Comparison of ENCODE assay signal across 19 cellular contexts in the genomic region with DNA sequence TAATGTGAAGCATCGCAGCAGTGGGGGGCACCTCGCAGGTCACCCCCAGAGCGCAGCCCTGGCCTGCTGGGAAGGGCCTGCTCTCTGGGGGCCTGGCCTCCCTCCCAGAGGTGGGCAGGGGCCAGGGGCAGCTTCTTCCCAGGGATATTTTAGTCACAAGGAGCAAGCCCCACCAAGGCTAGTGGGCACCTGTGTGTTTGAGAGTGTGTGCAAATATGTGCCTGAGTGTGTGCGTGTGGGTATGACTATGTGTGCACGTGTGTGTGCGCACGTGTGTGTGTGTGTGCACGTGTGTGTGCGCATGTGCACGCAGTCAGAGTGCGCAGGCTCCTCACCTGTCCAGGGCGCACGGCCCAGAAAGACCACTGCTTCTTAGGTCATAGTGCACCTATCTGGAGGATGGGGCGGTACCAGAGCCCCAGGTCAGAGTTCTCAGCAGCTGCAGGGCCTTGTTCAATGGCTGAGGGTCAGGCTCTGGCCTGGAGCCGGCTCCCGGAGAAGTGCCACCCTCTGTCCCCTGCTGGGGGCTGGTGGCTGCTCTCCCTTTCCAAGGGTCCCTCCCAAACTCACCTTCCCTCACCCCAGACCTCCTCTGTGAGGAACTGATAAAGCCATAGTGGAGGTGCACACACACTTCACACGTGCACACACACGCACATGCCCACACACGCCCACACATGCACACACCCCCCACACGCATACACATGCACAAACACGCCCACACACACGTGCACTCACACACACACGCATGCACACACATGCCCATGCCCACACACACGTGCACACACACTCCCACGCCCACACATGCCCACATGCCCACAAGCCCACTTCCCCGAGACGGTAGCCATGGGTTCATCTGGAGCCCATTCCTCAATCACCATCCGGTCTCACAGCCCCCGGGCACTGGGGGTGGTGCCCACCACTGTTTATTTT.
DNase-seq lines count a peak whose midpoint lies in the region; ATAC-seq and TF ChIP-seq lines count a peak whose summit lies in the region.
"Had no signal": no experiment of that assay in that cellular context is flagged by ENCODE, and none has a peak within 500 bp of the region (broad histone marks: within the 10 kb centered on the region; RNA-seq: fewer than 3 reads in every experiment).

No MANE protein-coding gene starts in this region.

- no peak overlapping the region for H3K27ac ChIP-seq in BLaER1
- H3K27ac ChIP-seq: KMS-11, tibial nerve had no signal

- H3K4me2 ChIP-seq in BLaER1: peak overlapping the region; percentile 66; the same call in 1 of the 2 replicates
- H3K4me2 ChIP-seq: KMS-11, SK-N-SH had no signal

- DNase-seq in H7: peak; percentile 43
- peak; percentile 43 for DNase-seq in ecto neural progenitor cell (ENCODE audit: low spot score)
- DNase-seq in neural crest cell (ENCODE audit: low read depth, low spot score): no peak
- no peak for DNase-seq in HuH-7.5 (ENCODE audit: low spot score)
- DNase-seq in putamen (ENCODE audit: low spot score): no peak
- no peak for DNase-seq in effector memory CD8-positive, alpha-beta T cell
- DNase-seq: activated naive CD4-positive, alpha-beta T cell treated with anti-CD3 and anti-CD28 coated beads, Interleukin-2, amount 50 U/mL, for 16 hours; foreskin melanocyte; kidney glomerular epithelial cell; NCI-H2029; nephron progenitor cell; SK-N-SH; stimulated activated naive CD4-positive, alpha-beta T cell had no signal

- H3K9me3 Mint-ChIP-seq in neural crest cell: no peaks in the 10 kb centered on the region
- no peaks in the 10 kb centered on the region for H3K9me3 Mint-ChIP-seq in effector memory CD8-positive, alpha-beta T cell
- H3K9me3 Mint-ChIP-seq: mesothelial cell of epicardium had no signal

- peak overlapping the region; percentile 58 for H3K27ac Mint-ChIP-seq in neural crest cell (ENCODE audit: unreplicated experiment)
- H3K27ac Mint-ChIP-seq in effector memory CD8-positive, alpha-beta T cell: no peak overlapping the region
- H3K27ac Mint-ChIP-seq: mesothelial cell of epicardium, nephron progenitor cell had no signal

- H3K36me3 ChIP-seq in BLaER1: no peaks in the 10 kb centered on the region
- H3K36me3 ChIP-seq in H7 (replicated peaks; ENCODE audit: control insufficient read depth, insufficient read depth, low read length): no peaks in the 10 kb centered on the region
- H3K36me3 ChIP-seq: tibial nerve had no signal

- ATAC-seq in effector memory CD8-positive, alpha-beta T cell (replicated peaks): no peak
- no peak for ATAC-seq in HG03175 (IDR thresholded peaks at IDR 0.05; ENCODE audit: unreplicated experiment)
- ATAC-seq: activated CD4-positive, CD25-positive, alpha-beta regulatory T cell treated with anti-CD3 and anti-CD28 coated beads, Interleukin-2, amount 50 U/mL, for 24 hours had no signal

- H3K36me3 Mint-ChIP-seq in neural crest cell (ENCODE audit: low read depth): no peaks in the 10 kb centered on the region
- peaks cover 3% of the 10 kb centered on the region for H3K36me3 Mint-ChIP-seq in effector memory CD8-positive, alpha-beta T cell (ENCODE audit: insufficient read depth)
- H3K36me3 Mint-ChIP-seq: mesothelial cell of epicardium had no signal

- H3K9ac ChIP-seq in BLaER1: no peak overlapping the region
- H3K9ac ChIP-seq: KMS-11, SK-N-SH had no signal

- H3K27me3 ChIP-seq in BLaER1: no peaks in the 10 kb centered on the region
- H3K27me3 ChIP-seq in H7 (ENCODE audit: control insufficient read depth, insufficient read depth, low read length): no peaks in the 10 kb centered on the region
- H3K27me3 ChIP-seq: tibial nerve had no signal

- H3K4me3 Mint-ChIP-seq in neural crest cell: no peak overlapping the region
- no peak overlapping the region for H3K4me3 Mint-ChIP-seq in effector memory CD8-positive, alpha-beta T cell
- H3K4me3 Mint-ChIP-seq: mesothelial cell of epicardium, nephron progenitor cell had no signal

- H3K4me1 Mint-ChIP-seq in neural crest cell: peaks cover 12% of the 10 kb centered on the region
- H3K4me1 Mint-ChIP-seq in effector memory CD8-positive, alpha-beta T cell (ENCODE audit: low read depth in 2 of 2): peaks cover 0 to 3% of the 10 kb centered on the region in 2 donors
- H3K4me1 Mint-ChIP-seq: mesothelial cell of epicardium had no signal

- H3K4me3 ChIP-seq in BLaER1 (no peak overlapping the region), H7 (ENCODE audit: insufficient read depth, low read depth, low read length) (no peak overlapping the region)
- H3K4me3 ChIP-seq: tibial nerve had no signal

- no peaks in the 10 kb centered on the region for H3K27me3 Mint-ChIP-seq in neural crest cell (ENCODE audit: low read depth)
- peaks cover 13 to 28% of the 10 kb centered on the region in 2 donors for H3K27me3 Mint-ChIP-seq in effector memory CD8-positive, alpha-beta T cell

- TF ChIP-seq CTCF in neural crest cell (conservative IDR thresholded peaks at IDR 0.05): no peak

- peaks cover 53% of the 10 kb centered on the region for H3K4me1 ChIP-seq in BLaER1

- H4K20me1 ChIP-seq in BLaER1: no peaks in the 10 kb centered on the region

- peaks cover 10% of the 10 kb centered on the region; the same call in 1 of the 2 replicates for H3K9me3 ChIP-seq in BLaER1
- H3K9me3 ChIP-seq: SK-N-SH had no signal

Comparison
In these comparisons a context has a peak if more than half of its experiments do, and no peak if none do; other contexts are left out.
1. DNase-seq: peak in H7 (single experiment) and ecto neural progenitor cell (single experiment); none in neural crest cell (single experiment), HuH-7.5 (single experiment), putamen (single experiment) and effector memory CD8-positive, alpha-beta T cell (0 of 3).